ENCODE assay signal across 8 cellular contexts in the genomic region with DNA sequence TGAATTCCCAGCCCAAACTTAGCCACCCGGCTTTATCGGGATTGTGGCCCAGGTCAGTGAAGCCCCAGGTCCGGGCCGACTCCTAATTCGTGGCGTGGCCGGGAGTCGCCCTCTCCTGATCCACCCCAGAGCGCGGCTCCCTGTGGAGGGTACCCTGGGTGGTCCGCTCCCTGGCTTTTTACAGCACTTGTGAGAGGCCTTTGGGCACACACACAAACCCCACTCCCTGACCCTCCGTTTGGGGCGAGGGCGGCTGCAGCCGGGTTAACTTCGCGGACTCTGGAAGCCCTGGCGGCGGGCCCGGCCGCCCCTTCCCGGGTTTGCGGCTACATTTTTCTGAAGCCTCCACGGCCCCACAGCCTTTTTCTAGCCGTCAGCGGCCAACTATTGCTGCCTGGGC. TPM values are rescaled to one million over a fixed set of nuclear protein-coding genes. Genes with fewer than 3 reads are reported as not detected.
DNase-seq lines count a peak whose midpoint lies in the region; ATAC-seq and TF ChIP-seq lines count a peak whose summit lies in the region.

No MANE protein-coding gene starts in this region.

- H3K23ac ChIP-seq in neuronal stem cell (ENCODE audit: low read depth, low read length, poor library complexity) = peak overlapping the region; percentile 73

- H2BK5ac ChIP-seq in neuronal stem cell (ENCODE audit: low read length) = no peak overlapping the region

- no peak overlapping the region for H3K4ac ChIP-seq in neuronal stem cell (ENCODE audit: low read length)

- no peak for DNase-seq in RWPE1 (ENCODE audit: low spot score)
- DNase-seq in epithelial cell of prostate (ENCODE audit: low read depth, low spot score) = no peak
- DNase-seq in neuronal stem cell (ENCODE audit: low spot score) = no peak
- no peak for DNase-seq in NCI-H1694 treated with DMSO at 0.1 percent for 48 hours (lab: John Stamatoyannopoulos, UW)
- no peak for DNase-seq in midbrain (lab: John Stamatoyannopoulos, UW)
- DNase-seq in medulla oblongata (ENCODE audit: extremely low spot score) = no peak

- H3K79me1 ChIP-seq in neuronal stem cell (ENCODE audit: low read depth, low read length) = peaks cover 2% of the 10 kb centered on the region

- peak overlapping the region; percentile 39 to 72 (median 68) for H3K9ac ChIP-seq in BLaER1 treated with 17β-estradiol and CSF1 and Interleukin-3, amounts not matched to agents 10 nM and 100 nM
- peak overlapping the region; percentile 12 for H3K9ac ChIP-seq in neuronal stem cell (ENCODE audit: low read depth, low read length, poor library complexity)

- H2BK15ac ChIP-seq in neuronal stem cell (ENCODE audit: low read length) = no peak overlapping the region

- no peaks in the 10 kb centered on the region for H4K20me1 ChIP-seq in BLaER1 treated with 17β-estradiol and CSF1 and Interleukin-3, amounts not matched to agents 10 nM and 100 nM

- H4K91ac ChIP-seq in neuronal stem cell (ENCODE audit: low read depth, low read length, poor library complexity) = no peak overlapping the region

- no peak overlapping the region for H2BK12ac ChIP-seq in neuronal stem cell (ENCODE audit: low read length)

- no CpG with 5 or more reads among the region's 26 CpGs for WGBS in neuronal stem cell (ENCODE audit: extremely low coverage in 2 of 2, insufficient read length in 2 of 2, insufficient replicate concordance in 1 of 2), 2 donors

- no peaks in the 10 kb centered on the region for H3K27me3 ChIP-seq in BLaER1 treated with 17β-estradiol and CSF1 and Interleukin-3, amounts not matched to agents 10 nM and 100 nM
- H3K27me3 ChIP-seq in neuronal stem cell (ENCODE audit: control insufficient read depth in 3 of 3, insufficient read depth in 3 of 3, low read depth in 1 of 3, low read length in 3 of 3) = no peaks in the 10 kb centered on the region

- H2AK5ac ChIP-seq in neuronal stem cell (ENCODE audit: low read depth, low read length) = peak overlapping the region; percentile 47

- CTCF ChIA-PET in RWPE1 (lab: Yijun Ruan, JAX) = interaction anchor here (0.6 kb wide), 1 partner anchor 797 kb away, joined by 5 read pairs; no protein-coding TSS in a partner anchor

- ATAC-seq in HG02981 (IDR thresholded peaks at IDR 0.05; ENCODE audit: unreplicated experiment) = no peak

- H3K18ac ChIP-seq in neuronal stem cell (ENCODE audit: low read length) = peak overlapping the region; percentile 64

- H3K4me3 ChIP-seq in BLaER1 treated with 17β-estradiol and CSF1 and Interleukin-3, amounts not matched to agents 10 nM and 100 nM = peak overlapping the region; percentile 48 to 74 (median 64)
- H3K4me3 ChIP-seq in neuronal stem cell (ENCODE audit: low read length in 2 of 2) = peak overlapping the region in 1 of 2 donors; percentile 82

- no peak overlapping the region for H3K14ac ChIP-seq in neuronal stem cell (ENCODE audit: low read length)

- peak overlapping the region; percentile 61 to 82 (median 69) for H3K4me2 ChIP-seq in BLaER1 treated with 17β-estradiol and CSF1 and Interleukin-3, amounts not matched to agents 10 nM and 100 nM
- peak overlapping the region; percentile 57 for H3K4me2 ChIP-seq in neuronal stem cell (ENCODE audit: insufficient read depth, low read length, poor library complexity, severe bottlenecking)

- peaks cover 0 to 13% (median 0%) of the 10 kb centered on the region in 10 experiments; a peak in 7 of 20 replicates for H3K4me1 ChIP-seq in BLaER1 treated with 17β-estradiol and CSF1 and Interleukin-3, amounts not matched to agents 10 nM and 100 nM
- H3K4me1 ChIP-seq in neuronal stem cell (ENCODE audit: control insufficient read depth in 2 of 2, insufficient read depth in 1 of 2, low read depth in 1 of 2, low read length in 2 of 2) = no peaks in the 10 kb centered on the region

- H2AFZ ChIP-seq in neuronal stem cell (ENCODE audit: low read length) = no peak overlapping the region

- H3K27ac ChIP-seq in BLaER1 treated with 17β-estradiol and CSF1 and Interleukin-3, amounts not matched to agents 10 nM and 100 nM = peak overlapping the region in 9 of 11 experiments; percentile 16 to 56 (median 48); a peak in 14 of 22 replicates
- H3K27ac ChIP-seq in RWPE1 (peak overlapping the region; percentile 44), epithelial cell of prostate (peak overlapping the region; percentile 46), neuronal stem cell (replicated peaks; ENCODE audit: low read length) (no peak overlapping the region)

- H4K8ac ChIP-seq in neuronal stem cell (ENCODE audit: low read depth, low read length) = no peak overlapping the region

- no peak for TF ChIP-seq CTCF in RWPE1 (conservative IDR thresholded peaks at IDR 0.05; ENCODE audit: low read depth)

- H3K9me3 ChIP-seq in BLaER1 treated with 17β-estradiol and CSF1 and Interleukin-3, amounts not matched to agents 10 nM and 100 nM (replicated peaks in 1 of 11) = peaks cover 16 to 69% (median 32%) of the 10 kb centered on the region in 11 experiments
- H3K9me3 ChIP-seq in neuronal stem cell (replicated peaks in 1 of 2; ENCODE audit: control insufficient read depth in 2 of 2, insufficient read depth in 1 of 2, low read depth in 1 of 2, low read length in 2 of 2) = peaks cover 0 to 5% of the 10 kb centered on the region in 2 donors

- POLR2A ChIA-PET in RWPE1 (lab: Yijun Ruan, JAX; ENCODE audit: low non-redundant PET) = no interaction called here

- no peak overlapping the region for H2BK120ac ChIP-seq in neuronal stem cell (ENCODE audit: low read depth, low read length)

- peaks cover 0 to 20% (median 0%) of the 10 kb centered on the region in 11 experiments; a peak in 2 of 22 replicates for H3K36me3 ChIP-seq in BLaER1 treated with 17β-estradiol and CSF1 and Interleukin-3, amounts not matched to agents 10 nM and 100 nM
- H3K36me3 ChIP-seq in neuronal stem cell (replicated peaks in 1 of 2; ENCODE audit: control insufficient read depth in 2 of 2, insufficient read depth in 2 of 2, low read length in 2 of 2) = no peaks in the 10 kb centered on the region

RNA-seq across cellular contexts. Expression of gene ZNF568, which starts 56.5 kb away (rescaled TPM):
- 6.0 TPM for polyA plus RNA-seq in neuronal stem cell (2013, experiment 1 of 2)
- polyA plus RNA-seq in neuronal stem cell (2013, experiment 2 of 2) = 6.1 TPM

RNA-seq across cellular contexts. Expression of gene ZNF829, which starts 56.5 kb away (rescaled TPM):
- 3.1 TPM for polyA plus RNA-seq in neuronal stem cell (2013, experiment 1 of 2)
- polyA plus RNA-seq in neuronal stem cell (2013, experiment 2 of 2) = 3.2 TPM
